In genomic region chr7:123888192-123888591, GRCh38 we compare ENCODE assay signal across 2 cellular contexts.
A peak's percentile ranks its signal among the peaks of the same experiment; 100 is the strongest.
TF ChIP-seq lines count a peak whose summit lies in the region.

No MANE protein-coding gene starts in this region.

TF ChIP-seq in SK-N-SH treated with all-trans-retinoic acid at 6 μM for 48 hours, 23 proteins besides CTCF, POLR2A, EP300 and RAD21 (continued from another document):
- no peak for TF ChIP-seq TSHZ2 (CRISPR knock-in tag; IDR thresholded peaks at IDR 0.05)
- peak; percentile 91 for TF ChIP-seq ISL1 (CRISPR knock-in tag; IDR thresholded peaks at IDR 0.05)
- no peak for TF ChIP-seq ZNF565 (CRISPR knock-in tag; conservative IDR thresholded peaks at IDR 0.05; ENCODE audit: low read depth)
- TF ChIP-seq ZFP3 (CRISPR knock-in tag; IDR thresholded peaks at IDR 0.05) = peak; percentile 26; the same call in 1 of the 2 replicates
TF ChIP-seq in SK-N-SH treated with all-trans-retinoic acid at 6 μM for 48 hours: peak in this region for 2.

TF ChIP-seq in SK-N-SH, 30 proteins besides CTCF, POLR2A, EP300 and RAD21 (continued from another document):
- no peak for TF ChIP-seq MAX (IDR thresholded peaks at IDR 0.05; ENCODE audit: low read depth)
- no peak for TF ChIP-seq TAF1 (IDR thresholded peaks at IDR 0.05; ENCODE audit: borderline replicate concordance, low read depth, low read length)
- TF ChIP-seq JUND (IDR thresholded peaks at IDR 0.05) = no peak
- no peak for TF ChIP-seq TEAD4 (IDR thresholded peaks at IDR 0.05; ENCODE audit: borderline replicate concordance, insufficient read depth)
- no peak for TF ChIP-seq NFIC (IDR thresholded peaks at IDR 0.05; ENCODE audit: borderline replicate concordance)
- TF ChIP-seq RCOR1 (IDR thresholded peaks at IDR 0.05; ENCODE audit: low read length) = no peak
- no peak for TF ChIP-seq GATA2 (CRISPR knock-in tag; IDR thresholded peaks at IDR 0.05)
